1 cellular context compared by ENCODE assay signal in the genomic region with DNA sequence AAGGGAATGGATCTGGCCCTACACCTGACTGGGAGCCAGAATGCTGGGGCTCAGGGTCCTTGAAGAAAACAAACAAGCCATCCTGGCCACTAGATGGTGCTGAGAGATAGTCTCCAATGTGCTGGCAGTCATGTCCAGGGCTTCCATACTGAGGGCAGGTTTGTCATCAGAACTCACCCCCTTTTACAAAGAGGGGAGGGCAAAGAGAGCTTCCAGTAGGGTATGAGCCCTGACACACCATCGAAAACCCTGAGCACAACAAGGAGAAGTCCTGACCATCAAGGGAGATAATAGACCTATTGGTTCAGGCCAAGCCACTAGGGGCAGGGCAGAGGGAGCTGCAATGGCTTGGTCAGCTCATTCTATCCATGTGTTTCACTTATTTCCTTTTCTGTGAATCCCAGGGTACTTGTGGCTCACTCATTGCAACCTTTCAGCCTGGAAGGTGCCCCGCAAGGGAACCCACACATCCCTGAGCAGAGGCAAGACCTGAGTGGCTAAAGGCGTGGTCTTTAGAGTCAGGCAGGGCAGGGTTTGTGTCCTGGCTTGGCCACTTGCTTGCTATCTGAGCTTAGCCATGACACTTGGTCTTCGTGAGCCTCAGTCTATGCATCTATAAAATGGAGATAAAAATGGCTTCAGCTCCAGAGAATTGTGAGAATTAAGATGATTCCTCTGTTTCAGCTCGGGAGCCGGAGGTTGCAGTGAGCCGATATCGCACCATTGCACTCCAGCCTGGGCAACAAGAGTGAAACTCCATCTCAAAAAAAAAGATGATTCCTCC.
TF ChIP-seq lines count a peak whose summit lies in the region.

No MANE protein-coding gene starts in this region.

TF ChIP-seq in HepG2, 621 proteins besides CTCF, POLR2A, EP300 and RAD21 (continued from another document):
- TF ChIP-seq, protein P1, sequence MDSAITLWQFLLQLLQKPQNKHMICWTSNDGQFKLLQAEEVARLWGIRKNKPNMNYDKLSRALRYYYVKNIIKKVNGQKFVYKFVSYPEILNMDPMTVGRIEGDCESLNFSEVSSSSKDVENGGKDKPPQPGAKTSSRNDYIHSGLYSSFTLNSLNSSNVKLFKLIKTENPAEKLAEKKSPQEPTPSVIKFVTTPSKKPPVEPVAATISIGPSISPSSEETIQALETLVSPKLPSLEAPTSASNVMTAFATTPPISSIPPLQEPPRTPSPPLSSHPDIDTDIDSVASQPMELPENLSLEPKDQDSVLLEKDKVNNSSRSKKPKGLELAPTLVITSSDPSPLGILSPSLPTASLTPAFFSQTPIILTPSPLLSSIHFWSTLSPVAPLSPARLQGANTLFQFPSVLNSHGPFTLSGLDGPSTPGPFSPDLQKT (CRISPR knock-in tag; IDR thresholded peaks at IDR 0.05; ENCODE audit: borderline replicate concordance): no peak
- TF ChIP-seq ZNF670 (CRISPR knock-in tag; IDR thresholded peaks at IDR 0.05; ENCODE audit: borderline replicate concordance) (no peak), ZNF619 (CRISPR knock-in tag; IDR thresholded peaks at IDR 0.05) (no peak), KLF16 (CRISPR knock-in tag; IDR thresholded peaks at IDR 0.05) (no peak), ZNF615 (CRISPR knock-in tag; IDR thresholded peaks at IDR 0.05; ENCODE audit: borderline replicate concordance) (no peak), PHF5A (CRISPR knock-in tag; IDR thresholded peaks at IDR 0.05; ENCODE audit: low read depth, unreplicated experiment) (peak; percentile 36), ZNF879 (CRISPR knock-in tag; IDR thresholded peaks at IDR 0.05) (no peak), XRCC5 (optimal IDR thresholded peaks at IDR 0.05; ENCODE audit: low read length) (peak; percentile 30), ZNF501 (CRISPR knock-in tag; IDR thresholded peaks at IDR 0.05) (0 out of 2 replicates have a peak, but pooled peaks have one; percentile 22), KDM2A (CRISPR knock-in tag; IDR thresholded peaks at IDR 0.05; ENCODE audit: borderline replicate concordance, low read depth) (0 out of 2 replicates have a peak, but pooled peaks have one; percentile 22), PHF8 (CRISPR knock-in tag; IDR thresholded peaks at IDR 0.05) (0 out of 2 replicates have a peak, but pooled peaks have one; percentile 18), ZZZ3 (CRISPR knock-in tag; IDR thresholded peaks at IDR 0.05; ENCODE audit: borderline replicate concordance) (no peak), TEAD3 (CRISPR knock-in tag; optimal IDR thresholded peaks at IDR 0.05; ENCODE audit: borderline replicate concordance) (peak; percentile 35), ZNF7 (CRISPR knock-in tag; IDR thresholded peaks at IDR 0.05) (no peak), ZNF296 (CRISPR knock-in tag; conservative IDR thresholded peaks at IDR 0.05) (no peak), GATAD2A (CRISPR knock-in tag; IDR thresholded peaks at IDR 0.05) (peak; percentile 41; the same call in 1 of the 2 replicates), SP2 (CRISPR knock-in tag; IDR thresholded peaks at IDR 0.05) (no peak), NR3C1 (CRISPR knock-in tag; IDR thresholded peaks at IDR 0.05) (no peak), MEIS1 (CRISPR knock-in tag; IDR thresholded peaks at IDR 0.05; ENCODE audit: borderline replicate concordance) (no peak), NFATC3 (CRISPR knock-in tag; IDR thresholded peaks at IDR 0.05) (no peak), HDAC2 (CRISPR knock-in tag; IDR thresholded peaks at IDR 0.05) (0 out of 2 replicates have a peak, but pooled peaks have one; percentile 13), TSC22D2 (CRISPR knock-in tag; IDR thresholded peaks at IDR 0.05; ENCODE audit: borderline replicate concordance) (0 out of 2 replicates have a peak, but pooled peaks have one; percentile 60), PRPF4 (IDR thresholded peaks at IDR 0.05; ENCODE audit: low read depth, low read length, poor library complexity, severe bottlenecking) (no peak), MTF2 (CRISPR knock-in tag; IDR thresholded peaks at IDR 0.05; ENCODE audit: borderline replicate concordance) (no peak)
- TF ChIP-seq, protein P2, sequence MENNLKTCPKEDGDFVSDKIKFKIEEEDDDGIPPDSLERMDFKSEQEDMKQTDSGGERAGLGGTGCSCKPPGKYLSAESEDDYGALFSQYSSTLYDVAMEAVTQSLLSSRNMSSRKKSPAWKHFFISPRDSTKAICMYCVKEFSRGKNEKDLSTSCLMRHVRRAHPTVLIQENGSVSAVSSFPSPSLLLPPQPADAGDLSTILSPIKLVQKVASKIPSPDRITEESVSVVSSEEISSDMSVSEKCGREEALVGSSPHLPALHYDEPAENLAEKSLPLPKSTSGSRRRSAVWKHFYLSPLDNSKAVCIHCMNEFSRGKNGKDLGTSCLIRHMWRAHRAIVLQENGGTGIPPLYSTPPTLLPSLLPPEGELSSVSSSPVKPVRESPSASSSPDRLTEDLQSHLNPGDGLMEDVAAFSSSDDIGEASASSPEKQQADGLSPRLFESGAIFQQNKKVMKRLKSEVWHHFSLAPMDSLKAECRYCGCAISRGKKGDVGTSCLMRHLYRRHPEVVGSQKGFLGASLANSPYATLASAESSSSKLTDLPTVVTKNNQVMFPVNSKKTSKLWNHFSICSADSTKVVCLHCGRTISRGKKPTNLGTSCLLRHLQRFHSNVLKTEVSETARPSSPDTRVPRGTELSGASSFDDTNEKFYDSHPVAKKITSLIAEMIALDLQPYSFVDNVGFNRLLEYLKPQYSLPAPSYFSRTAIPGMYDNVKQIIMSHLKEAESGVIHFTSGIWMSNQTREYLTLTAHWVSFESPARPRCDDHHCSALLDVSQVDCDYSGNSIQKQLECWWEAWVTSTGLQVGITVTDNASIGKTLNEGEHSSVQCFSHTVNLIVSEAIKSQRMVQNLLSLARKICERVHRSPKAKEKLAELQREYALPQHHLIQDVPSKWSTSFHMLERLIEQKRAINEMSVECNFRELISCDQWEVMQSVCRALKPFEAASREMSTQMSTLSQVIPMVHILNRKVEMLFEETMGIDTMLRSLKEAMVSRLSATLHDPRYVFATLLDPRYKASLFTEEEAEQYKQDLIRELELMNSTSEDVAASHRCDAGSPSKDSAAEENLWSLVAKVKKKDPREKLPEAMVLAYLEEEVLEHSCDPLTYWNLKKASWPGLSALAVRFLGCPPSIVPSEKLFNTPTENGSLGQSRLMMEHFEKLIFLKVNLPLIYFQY (CRISPR knock-in tag; IDR thresholded peaks at IDR 0.05; ENCODE audit: borderline replicate concordance): no peak
- TF ChIP-seq, protein P3, sequence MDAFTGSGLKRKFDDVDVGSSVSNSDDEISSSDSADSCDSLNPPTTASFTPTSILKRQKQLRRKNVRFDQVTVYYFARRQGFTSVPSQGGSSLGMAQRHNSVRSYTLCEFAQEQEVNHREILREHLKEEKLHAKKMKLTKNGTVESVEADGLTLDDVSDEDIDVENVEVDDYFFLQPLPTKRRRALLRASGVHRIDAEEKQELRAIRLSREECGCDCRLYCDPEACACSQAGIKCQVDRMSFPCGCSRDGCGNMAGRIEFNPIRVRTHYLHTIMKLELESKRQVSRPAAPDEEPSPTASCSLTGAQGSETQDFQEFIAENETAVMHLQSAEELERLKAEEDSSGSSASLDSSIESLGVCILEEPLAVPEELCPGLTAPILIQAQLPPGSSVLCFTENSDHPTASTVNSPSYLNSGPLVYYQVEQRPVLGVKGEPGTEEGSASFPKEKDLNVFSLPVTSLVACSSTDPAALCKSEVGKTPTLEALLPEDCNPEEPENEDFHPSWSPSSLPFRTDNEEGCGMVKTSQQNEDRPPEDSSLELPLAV (CRISPR knock-in tag; conservative IDR thresholded peaks at IDR 0.05; ENCODE audit: low read depth): no peak
- TF ChIP-seq, protein P4, sequence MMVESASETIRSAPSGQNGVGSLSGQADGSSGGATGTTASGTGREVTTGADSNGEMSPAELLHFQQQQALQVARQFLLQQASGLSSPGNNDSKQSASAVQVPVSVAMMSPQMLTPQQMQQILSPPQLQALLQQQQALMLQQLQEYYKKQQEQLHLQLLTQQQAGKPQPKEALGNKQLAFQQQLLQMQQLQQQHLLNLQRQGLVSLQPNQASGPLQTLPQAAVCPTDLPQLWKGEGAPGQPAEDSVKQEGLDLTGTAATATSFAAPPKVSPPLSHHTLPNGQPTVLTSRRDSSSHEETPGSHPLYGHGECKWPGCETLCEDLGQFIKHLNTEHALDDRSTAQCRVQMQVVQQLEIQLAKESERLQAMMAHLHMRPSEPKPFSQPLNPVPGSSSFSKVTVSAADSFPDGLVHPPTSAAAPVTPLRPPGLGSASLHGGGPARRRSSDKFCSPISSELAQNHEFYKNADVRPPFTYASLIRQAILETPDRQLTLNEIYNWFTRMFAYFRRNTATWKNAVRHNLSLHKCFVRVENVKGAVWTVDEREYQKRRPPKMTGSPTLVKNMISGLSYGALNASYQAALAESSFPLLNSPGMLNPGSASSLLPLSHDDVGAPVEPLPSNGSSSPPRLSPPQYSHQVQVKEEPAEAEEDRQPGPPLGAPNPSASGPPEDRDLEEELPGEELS (CRISPR knock-in tag; IDR thresholded peaks at IDR 0.05): no peak
- TF ChIP-seq, protein P5, sequence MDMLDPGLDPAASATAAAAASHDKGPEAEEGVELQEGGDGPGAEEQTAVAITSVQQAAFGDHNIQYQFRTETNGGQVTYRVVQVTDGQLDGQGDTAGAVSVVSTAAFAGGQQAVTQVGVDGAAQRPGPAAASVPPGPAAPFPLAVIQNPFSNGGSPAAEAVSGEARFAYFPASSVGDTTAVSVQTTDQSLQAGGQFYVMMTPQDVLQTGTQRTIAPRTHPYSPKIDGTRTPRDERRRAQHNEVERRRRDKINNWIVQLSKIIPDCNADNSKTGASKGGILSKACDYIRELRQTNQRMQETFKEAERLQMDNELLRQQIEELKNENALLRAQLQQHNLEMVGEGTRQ (IDR thresholded peaks at IDR 0.05; ENCODE audit: low read depth, low read length): no peak
- TF ChIP-seq, protein P5 (CRISPR knock-in tag; IDR thresholded peaks at IDR 0.05; ENCODE audit: borderline replicate concordance): no peak
TF ChIP-seq in HepG2: peak in this region for 28.
